Comparison of ENCODE assay signal across 15 cellular contexts in the genomic region with DNA sequence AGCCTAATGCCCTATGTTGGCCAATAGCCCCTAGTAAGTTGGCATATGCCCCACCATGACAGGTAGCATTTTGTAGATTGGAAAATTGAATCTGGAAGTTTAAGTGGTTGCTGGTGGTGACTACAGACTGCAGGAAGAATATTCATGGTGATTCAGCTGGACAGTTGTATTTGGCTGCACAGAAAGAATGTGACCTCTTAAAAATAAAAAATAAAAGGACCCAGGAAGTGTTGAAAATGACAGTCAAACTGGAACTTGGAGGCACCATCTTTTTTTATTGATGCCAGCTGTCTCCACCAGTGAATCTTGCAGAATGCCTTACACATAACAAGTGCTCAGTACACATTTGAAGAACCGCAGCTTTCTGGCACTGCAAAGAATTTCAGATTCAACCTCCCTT.
DNase-seq lines count a peak whose midpoint lies in the region; ATAC-seq and TF ChIP-seq lines count a peak whose summit lies in the region.
"Had no signal": no experiment of that assay in that cellular context is flagged by ENCODE, and none has a peak within 500 bp of the region (broad histone marks: within the 10 kb centered on the region; RNA-seq: fewer than 3 reads in every experiment).

No MANE protein-coding gene starts in this region.

- no peaks in the 10 kb centered on the region for H3K9me3 Mint-ChIP-seq in GM23338
- no peaks in the 10 kb centered on the region for H3K9me3 Mint-ChIP-seq in endodermal cell
- H3K9me3 Mint-ChIP-seq: CD8-positive, alpha-beta T cell had no signal

- H3K27me3 Mint-ChIP-seq in GM23338 (ENCODE audit: insufficient read depth, low read depth, poor library complexity): peaks cover 3% of the 10 kb centered on the region
- peaks cover 2% of the 10 kb centered on the region for H3K27me3 Mint-ChIP-seq in endodermal cell (ENCODE audit: insufficient read depth)

- DNase-seq in GM23338 (ENCODE audit: low spot score) (no peak), endodermal cell (peak; percentile 5), kidney tubule cell (ENCODE audit: low spot score) (peak; percentile 67), HT-29 (ENCODE audit: low spot score) (no peak), right atrium auricular region (ENCODE audit: low spot score) (no peak), NCI-H2196 (lab: John Stamatoyannopoulos, UW; ENCODE audit: unreplicated experiment) (no peak)
- DNase-seq: CD8-positive, alpha-beta T cell; DMS 273 treated with DMSO at 0.1 percent for 48 hours; DMS53; DND-41; GOT3; H7 had no signal

- H3K27ac ChIP-seq in GM23338 (ENCODE audit: low read depth) (no peak overlapping the region), endodermal cell (ENCODE audit: low read depth, low read length) (no peak overlapping the region), right atrium auricular region (no peak overlapping the region)
- H3K27ac ChIP-seq: BLaER1 treated with 17β-estradiol and CSF1 and Interleukin-3, amounts not matched to agents 10 nM and 100 nM had no signal

- H3K36me3 Mint-ChIP-seq in GM23338 (ENCODE audit: low read depth) (0 out of 3 replicates have a peak, but pooled peaks cover 2% of the 10 kb centered on the region), endodermal cell (ENCODE audit: low read depth) (no peaks in the 10 kb centered on the region)
- H3K36me3 Mint-ChIP-seq: CD8-positive, alpha-beta T cell had no signal

- H3K4me1 Mint-ChIP-seq in GM23338 (peaks cover 21% of the 10 kb centered on the region), endodermal cell (peaks cover 8% of the 10 kb centered on the region)
- H3K4me1 Mint-ChIP-seq: B cell had no signal

- no peaks in the 10 kb centered on the region for H4K20me1 ChIP-seq in GM23338 (replicated peaks; ENCODE audit: insufficient read depth)
- H4K20me1 ChIP-seq: BLaER1 treated with 17β-estradiol and CSF1 and Interleukin-3, amounts not matched to agents 10 nM and 100 nM had no signal

- H3K9me2 ChIP-seq in GM23338 (ENCODE audit: insufficient read depth): peaks cover 11% of the 10 kb centered on the region

- no peak overlapping the region for H3K4me3 Mint-ChIP-seq in GM23338
- no peak overlapping the region for H3K4me3 Mint-ChIP-seq in endodermal cell
- H3K4me3 Mint-ChIP-seq: B cell; CD8-positive, alpha-beta T cell had no signal

- H3K27ac Mint-ChIP-seq in GM23338 (no peak overlapping the region), endodermal cell (no peak overlapping the region)
- H3K27ac Mint-ChIP-seq: B cell; CD8-positive, alpha-beta T cell had no signal

- ATAC-seq in GM23338 (no peak), GM18870 (IDR thresholded peaks at IDR 0.05; ENCODE audit: unreplicated experiment) (no peak)
- ATAC-seq: CD8-positive, alpha-beta T cell had no signal

- H3K9ac ChIP-seq in endodermal cell (ENCODE audit: extremely low read depth, low read length, poor library complexity, severe bottlenecking): no peak overlapping the region
- H3K9ac ChIP-seq: BLaER1 treated with 17β-estradiol and CSF1 and Interleukin-3, amounts not matched to agents 10 nM and 100 nM had no signal

- H3K4me1 ChIP-seq in GM23338 (ENCODE audit: insufficient read depth) (peaks cover 18% of the 10 kb centered on the region), endodermal cell (ENCODE audit: control insufficient read depth, insufficient read depth, low read length) (peaks cover 1% of the 10 kb centered on the region), right atrium auricular region (no peaks in the 10 kb centered on the region)

- WGBS in endodermal cell (ENCODE audit: insufficient coverage in 1 of 2, insufficient read length in 1 of 2), 2 experiments: 88 to 100% methylated on average over 1 of the region's 1 CpG

- peak overlapping the region; percentile 45; the same call in 1 of the 2 replicates for H3K4me2 ChIP-seq in GM23338
- H3K4me2 ChIP-seq: BLaER1 treated with 17β-estradiol and CSF1 and Interleukin-3, amounts not matched to agents 10 nM and 100 nM had no signal

- no peaks in the 10 kb centered on the region for H3K9me3 ChIP-seq in endodermal cell (ENCODE audit: control insufficient read depth, low read length)
- no peaks in the 10 kb centered on the region for H3K9me3 ChIP-seq in right atrium auricular region
- H3K9me3 ChIP-seq: BLaER1 treated with 17β-estradiol and CSF1 and Interleukin-3, amounts not matched to agents 10 nM and 100 nM had no signal

- H3K36me3 ChIP-seq in GM23338 (ENCODE audit: insufficient read depth): no peaks in the 10 kb centered on the region
- H3K36me3 ChIP-seq in endodermal cell (ENCODE audit: control insufficient read depth, insufficient read depth, low read length): no peaks in the 10 kb centered on the region
- no peaks in the 10 kb centered on the region for H3K36me3 ChIP-seq in right atrium auricular region
- H3K36me3 ChIP-seq: BLaER1 treated with 17β-estradiol and CSF1 and Interleukin-3, amounts not matched to agents 10 nM and 100 nM had no signal

- H3K79me2 ChIP-seq in GM23338 (replicated peaks; ENCODE audit: insufficient read depth): no peaks in the 10 kb centered on the region

- H3K4me3 ChIP-seq in GM23338 (no peak overlapping the region), endodermal cell (ENCODE audit: low read length) (no peak overlapping the region), right atrium auricular region (no peak overlapping the region)
- H3K4me3 ChIP-seq: BLaER1 treated with 17β-estradiol and CSF1 and Interleukin-3, amounts not matched to agents 10 nM and 100 nM had no signal

- H3F3A ChIP-seq in GM23338 (replicated peaks; ENCODE audit: low read depth): no peaks in the 10 kb centered on the region

- H2AFZ ChIP-seq in GM23338: no peak overlapping the region

- TF ChIP-seq CTCF in GM23338 (conservative IDR thresholded peaks at IDR 0.05; ENCODE audit: low read depth in 2 of 2): no peak
- TF ChIP-seq CTCF in endodermal cell (conservative IDR thresholded peaks at IDR 0.05): no peak
- TF ChIP-seq CTCF in right atrium auricular region (IDR thresholded peaks at IDR 0.05): no peak

- H3K27me3 ChIP-seq in GM23338 (ENCODE audit: insufficient read depth) (no peaks in the 10 kb centered on the region), endodermal cell (ENCODE audit: control insufficient read depth, insufficient read depth, low read length, poor library complexity, severe bottlenecking) (no peaks in the 10 kb centered on the region), right atrium auricular region (no peaks in the 10 kb centered on the region)
- H3K27me3 ChIP-seq: BLaER1 treated with 17β-estradiol and CSF1 and Interleukin-3, amounts not matched to agents 10 nM and 100 nM had no signal

TF ChIP-seq in GM23338, 12 proteins besides CTCF, POLR2A, EP300 and RAD21 (continues in another document):
- no peak for TF ChIP-seq NANOG (IDR thresholded peaks at IDR 0.05; ENCODE audit: borderline replicate concordance)
- no peak for TF ChIP-seq JUNB (IDR thresholded peaks at IDR 0.05; ENCODE audit: unreplicated experiment)
- no peak for TF ChIP-seq POLR2AphosphoS5 (IDR thresholded peaks at IDR 0.05; ENCODE audit: low read depth)
- TF ChIP-seq STAT1 (IDR thresholded peaks at IDR 0.05; ENCODE audit: unreplicated experiment): no peak

Comparison
In these comparisons a context has a peak if more than half of its experiments do, and no peak if none do; other contexts are left out.
1. DNase-seq: peak in endodermal cell (single experiment) and kidney tubule cell (single experiment); none in GM23338 (single experiment), HT-29 (single experiment), right atrium auricular region (single experiment) and NCI-H2196 (single experiment).